ENCODE assay signal across 16 cellular contexts in genomic region chr7:12423355-12423994, GRCh38. TPM values are rescaled to one million over a fixed set of nuclear protein-coding genes. Genes with fewer than 3 reads are reported as not detected.
A peak's percentile ranks its signal among the peaks of the same experiment; 100 is the strongest.
DNase-seq lines count a peak whose midpoint lies in the region; ATAC-seq, FAIRE-seq and TF ChIP-seq lines count a peak whose summit lies in the region.
"Had no signal": no experiment of that assay in that cellular context is flagged by ENCODE, and none has a peak within 500 bp of the region (broad histone marks: within the 10 kb centered on the region; RNA-seq: fewer than 3 reads in every experiment).

No MANE protein-coding gene starts in this region.

- H3K27me3 ChIP-seq in HepG2 (ENCODE audit: control insufficient read depth in 1 of 2, insufficient read depth in 2 of 2, low read length in 2 of 2) (peaks cover 0 to 1% of the 10 kb centered on the region in 2 experiments; a peak in 1 of 5 replicates), right lobe of liver (no peaks in the 10 kb centered on the region), adipocyte (replicated peaks; ENCODE audit: control insufficient read depth, insufficient read depth, low read length) (no peaks in the 10 kb centered on the region), transverse colon (no peaks in the 10 kb centered on the region)
- H3K27me3 ChIP-seq: adrenal gland, ovary had no signal

- TF ChIP-seq POLR2A in HepG2 (IDR thresholded peaks at IDR 0.05; ENCODE audit: insufficient read depth in 1 of 2, low read depth in 2 of 2, low read length in 2 of 2) (no peak), right lobe of liver (IDR thresholded peaks at IDR 0.05) (no peak), transverse colon (IDR thresholded peaks at IDR 0.05) (no peak)

- H3K27ac Mint-ChIP-seq in activated naive CD4-positive, alpha-beta T cell treated with anti-CD3 and anti-CD28 coated beads, Interleukin-2, amount 10 ng/mL, durations not matched to agents 7 days and 5 days, result no peak overlapping the region
- H3K27ac Mint-ChIP-seq: activated CD4-positive, alpha-beta T cell treated with anti-CD3 and anti-CD28 coated beads for 36 hours; mesothelial cell of epicardium had no signal

- no peak overlapping the region for H3K27ac ChIP-seq in HepG2 (ENCODE audit: extremely low read length, insufficient read depth, low read length)
- no peak overlapping the region for H3K27ac ChIP-seq in right lobe of liver
- H3K27ac ChIP-seq in transverse colon, result no peak overlapping the region
- H3K27ac ChIP-seq: adrenal gland, ovary, thoracic aorta had no signal

- TF ChIP-seq RAD21 in HepG2 (CRISPR knock-in tag; IDR thresholded peaks at IDR 0.05), result no peak

- H3K36me3 ChIP-seq in HepG2 (replicated peaks in 1 of 2; ENCODE audit: control insufficient read depth in 1 of 2, insufficient read depth in 2 of 2, low read length in 2 of 2), result no peaks in the 10 kb centered on the region
- no peaks in the 10 kb centered on the region for H3K36me3 ChIP-seq in right lobe of liver
- H3K36me3 ChIP-seq in adipocyte (ENCODE audit: control insufficient read depth, insufficient read depth, low read length, severe bottlenecking), result no peaks in the 10 kb centered on the region
- H3K36me3 ChIP-seq in transverse colon, result no peaks in the 10 kb centered on the region
- H3K36me3 ChIP-seq: adrenal gland, ovary, thoracic aorta had no signal

- TF ChIP-seq EP300 in HepG2 (IDR thresholded peaks at IDR 0.05; ENCODE audit: low read depth in 2 of 2, low read length in 2 of 2) (no peak), HepG2 (CRISPR knock-in tag; IDR thresholded peaks at IDR 0.05; ENCODE audit: borderline replicate concordance) (no peak), transverse colon (IDR thresholded peaks at IDR 0.05; ENCODE audit: low read depth) (no peak)

- no peaks in the 10 kb centered on the region for H3K36me3 Mint-ChIP-seq in activated naive CD4-positive, alpha-beta T cell treated with anti-CD3 and anti-CD28 coated beads, Interleukin-2, amount 10 ng/mL, durations not matched to agents 7 days and 5 days
- H3K36me3 Mint-ChIP-seq: mesothelial cell of epicardium had no signal

- H3K9me3 Mint-ChIP-seq in activated naive CD4-positive, alpha-beta T cell treated with anti-CD3 and anti-CD28 coated beads, Interleukin-2, amount 10 ng/mL, durations not matched to agents 7 days and 5 days, result no peaks in the 10 kb centered on the region

- H3K9ac ChIP-seq in HepG2 (ENCODE audit: insufficient read depth, low read depth, low read length) (no peak overlapping the region), adipocyte (ENCODE audit: low read length) (no peak overlapping the region)

- no peaks in the 10 kb centered on the region for H3K27me3 Mint-ChIP-seq in activated naive CD4-positive, alpha-beta T cell treated with anti-CD3 and anti-CD28 coated beads, Interleukin-2, amount 10 ng/mL, durations not matched to agents 7 days and 5 days

- POLR2A ChIA-PET in HepG2 (lab: Yijun Ruan, JAX), result no interaction called here

- H2AFZ ChIP-seq in HepG2 (ENCODE audit: low read length), result no peak overlapping the region

- CTCF ChIA-PET in HepG2 (lab: Yijun Ruan, JAX; ENCODE audit: low intra/inter-chr PET ratio, low total read pairs), result no interaction called here
- CTCF ChIA-PET in activated naive CD4-positive, alpha-beta T cell treated with anti-CD3 and anti-CD28 coated beads, Interleukin-2, amount 10 ng/mL, durations not matched to agents 7 days and 5 days (lab: Charles Lee), result interaction anchor here (0.5 to 1.0 kb wide), 3 partner anchors 10 to 994 kb away, joined by 3 read pairs; no protein-coding TSS in a partner anchor

- no peaks in the 10 kb centered on the region for H3K4me1 Mint-ChIP-seq in activated naive CD4-positive, alpha-beta T cell treated with anti-CD3 and anti-CD28 coated beads, Interleukin-2, amount 10 ng/mL, durations not matched to agents 7 days and 5 days
- H3K4me1 Mint-ChIP-seq: activated CD4-positive, alpha-beta T cell treated with anti-CD3 and anti-CD28 coated beads for 36 hours; mesothelial cell of epicardium had no signal

- in situ Hi-C loops in HepG2 (cut with HindIII; ENCODE audit: extremely low pct_ligation_motif_present, low pct_unique_long_range_greater_than_20kb), result no loop called here
- in situ Hi-C loops in transverse colon (cut with MboI; ENCODE audit: low pct_ligation_motif_present in 1 of 4, low pct_unique_long_range_greater_than_20kb in 1 of 4, low sequenced_read_pairs in 3 of 4), result no loop called here

- no peak overlapping the region for H3K4me2 ChIP-seq in HepG2 (ENCODE audit: low read depth, low read length)

- WGBS in HepG2 (ENCODE audit: low lambda C conversion rate), result 12% methylated on average over 8 of the region's 8 CpGs
- WGBS in right lobe of liver (ENCODE audit: insufficient coverage, low coverage, low lambda C conversion rate, missing lambda C conversion rate), result 38% methylated on average over 8 of the region's 8 CpGs
- 59 to 64% methylated on average over 8 of the region's 8 CpGs for WGBS in transverse colon (ENCODE audit: low coverage in 1 of 2), 2 donors

- H3K4me3 ChIP-seq in HepG2 (replicated peaks in 1 of 3; ENCODE audit: insufficient read depth in 1 of 3, low read depth in 2 of 3, low read length in 3 of 3), result no peak overlapping the region
- no peak overlapping the region for H3K4me3 ChIP-seq in right lobe of liver
- peak overlapping the region; percentile 44 for H3K4me3 ChIP-seq in adipocyte (ENCODE audit: low read length)
- no peak overlapping the region for H3K4me3 ChIP-seq in fibroblast of the aortic adventitia (ENCODE audit: low read depth, low read length)
- H3K4me3 ChIP-seq in transverse colon, result no peak overlapping the region
- H3K4me3 ChIP-seq: adrenal gland, ovary, thoracic aorta had no signal

- no TSS peak for BruUV-seq in HepG2 (replicated peaks; lab: Mats Ljungman, UMichigan)

- DNase-seq in HepG2 (ENCODE audit: low spot score), result no peak
- DNase-seq in right lobe of liver, result no peak
- peak; percentile 61 for DNase-seq in adipocyte (ENCODE audit: low read depth)
- peak; percentile 32 for DNase-seq in fibroblast of the aortic adventitia (ENCODE audit: low read depth)
- DNase-seq in transverse colon, result no peak
- DNase-seq in left lobe of liver (ENCODE audit: low spot score), result no peak
- no peak for DNase-seq in activated naive CD4-positive, alpha-beta T cell treated with anti-CD3 and anti-CD28 coated beads, Interleukin-2, amount 10 ng/mL, durations not matched to agents 7 days and 5 days
- DNase-seq: 8988T; activated CD4-positive, alpha-beta T cell treated with anti-CD3 and anti-CD28 coated beads for 36 hours; activated T-cell treated with anti-CD3 and anti-CD28 coated beads, Interleukin-2, amount 50 U/mL, for 1 hour; hypothalamus; ovary had no signal

- H3K4me1 ChIP-seq in HepG2 (ENCODE audit: insufficient read depth, low read length) (no peaks in the 10 kb centered on the region), right lobe of liver (no peaks in the 10 kb centered on the region), adipocyte (ENCODE audit: control insufficient read depth, insufficient read depth, low read length) (peaks cover 21% of the 10 kb centered on the region), transverse colon (no peaks in the 10 kb centered on the region)
- H3K4me1 ChIP-seq: adrenal gland had no signal

- no peak for ATAC-seq in HepG2
- ATAC-seq in right lobe of liver, result no peak
- ATAC-seq in GM19328 (IDR thresholded peaks at IDR 0.05; ENCODE audit: unreplicated experiment), result no peak
- ATAC-seq in left lobe of liver, result no peak
- ATAC-seq: activated CD4-positive, alpha-beta T cell treated with anti-CD3 and anti-CD28 coated beads for 36 hours had no signal

- no peak for FAIRE-seq in HepG2 (lab: Jason Lieb, UNC)

- H3K9me3 ChIP-seq in HepG2 (ENCODE audit: low read length) (no peaks in the 10 kb centered on the region), right lobe of liver (no peaks in the 10 kb centered on the region), adipocyte (ENCODE audit: control insufficient read depth, low read length) (peaks cover 4% of the 10 kb centered on the region), transverse colon (no peaks in the 10 kb centered on the region)
- H3K9me3 ChIP-seq: adrenal gland, ovary, thoracic aorta had no signal

- H4K20me1 ChIP-seq in HepG2 (ENCODE audit: insufficient read depth, low read length), result no peaks in the 10 kb centered on the region

- intact Hi-C loops in HepG2 (cut with micrococcal nuclease; ENCODE audit: unreplicated experiment) (no loop called here), right lobe of liver (cut with DNase I) (no loop called here), transverse colon (cut with DNase I; ENCODE audit: low total_unique reads) (no loop called here)

- TF ChIP-seq CTCF in HepG2 (CRISPR knock-in tag; IDR thresholded peaks at IDR 0.05), result no peak
- no peak for TF ChIP-seq CTCF in right lobe of liver (IDR thresholded peaks at IDR 0.05)
- TF ChIP-seq CTCF in fibroblast of the aortic adventitia (IDR thresholded peaks at IDR 0.05; ENCODE audit: insufficient read depth, low read length), result no peak
- TF ChIP-seq CTCF in transverse colon (IDR thresholded peaks at IDR 0.05), result no peak

- no peak overlapping the region for H3K4me3 Mint-ChIP-seq in activated naive CD4-positive, alpha-beta T cell treated with anti-CD3 and anti-CD28 coated beads, Interleukin-2, amount 10 ng/mL, durations not matched to agents 7 days and 5 days
- H3K4me3 Mint-ChIP-seq: activated CD4-positive, alpha-beta T cell treated with anti-CD3 and anti-CD28 coated beads for 36 hours; mesothelial cell of epicardium had no signal

- H3K79me2 ChIP-seq in HepG2 (ENCODE audit: insufficient read depth, low read length), result no peaks in the 10 kb centered on the region

RNA-seq across cellular contexts. Expression of gene VWDE, which starts 19.8 kb away (rescaled TPM):
- total RNA-seq in HepG2 (2016; rRNA removed; fragmentation: Illumina TruSeq; extraction: Trizol) (0.14 and 0.27 TPM in 2 replicates), right lobe of liver (under 1 TPM in 3 of 6 experiments, not detected in 3; 0.24 to 0.42 (median 0.38) TPM), fibroblast of the aortic adventitia (ENCODE audit: low replicate concordance) (0.08 and 0.09 TPM in 2 replicates), transverse colon (1 to 10 TPM in 2 of 4 donors, under 1 TPM in 1, not detected in 1; 0.20 to 6.4 (median 2.0) TPM), left lobe of liver (0.38 TPM)
- total RNA-seq in HepG2 (2016; cell fraction: cytosol; rRNA removed; fragmentation: Illumina TruSeq; extraction: Trizol; ENCODE audit: low read depth), result not detected in 2 replicates
- 0.03 and 0.17 TPM in 2 replicates for total RNA-seq in HepG2 (2016; cell fraction: insoluble cytoplasmic fraction; rRNA removed; fragmentation: Illumina TruSeq; extraction: Trizol)
- total RNA-seq in HepG2 (2016; cell fraction: membrane; rRNA removed; fragmentation: Illumina TruSeq; extraction: Trizol), result 0.03 TPM in 1 of 2 replicates, not detected in the other
- 0.34 and 0.65 TPM in 2 replicates for total RNA-seq in HepG2 (2016; cell fraction: nucleus; rRNA removed; fragmentation: Illumina TruSeq; extraction: Trizol)
- polyA plus RNA-seq in HepG2 (2011; rRNA removed), result 0.07 and 0.12 TPM in 2 replicates
- 0.01 and 0.04 TPM in 2 replicates for polyA plus RNA-seq in HepG2 (2011; cell fraction: cytosol; rRNA removed)
- 0.08 and 0.10 TPM in 2 replicates for polyA plus RNA-seq in HepG2 (2011; cell fraction: nucleus; rRNA removed)
- 0.05 TPM in 1 of 2 replicates, not detected in the other for polyA plus RNA-seq in HepG2 (2012)
- not detected in 2 replicates for polyA plus RNA-seq in HepG2 (2016; cell fraction: cytosol; fragmentation: Illumina TruSeq; extraction: Trizol; ENCODE audit: low read depth)
- not detected in 2 replicates for polyA plus RNA-seq in HepG2 (2016; cell fraction: insoluble cytoplasmic fraction; fragmentation: Illumina TruSeq; extraction: Trizol; ENCODE audit: low read depth)
- not detected in 2 replicates for polyA plus RNA-seq in HepG2 (2016; cell fraction: membrane; fragmentation: Illumina TruSeq; extraction: Trizol; ENCODE audit: low read depth)
- polyA plus RNA-seq in HepG2 (2016; cell fraction: nucleus; fragmentation: Illumina TruSeq; extraction: Trizol; ENCODE audit: insufficient read depth, low read depth), result 0.27 and 0.37 TPM in 2 replicates
- 0.08 and 20.5 TPM in 2 replicates for polyA minus RNA-seq in HepG2 (2011; rRNA and poly(A)+ RNA removed; ENCODE audit: low replicate concordance)
- 0.10 TPM in 1 of 2 replicates, not detected in the other for polyA minus RNA-seq in HepG2 (2011; cell fraction: cytosol; rRNA and poly(A)+ RNA removed)
- polyA minus RNA-seq in HepG2 (2011; cell fraction: nucleus; rRNA and poly(A)+ RNA removed), result 0.64 and 1.2 TPM in 2 replicates

Comparison
In these comparisons a context has a peak if more than half of its experiments do, and no peak if none do; other contexts are left out.
1. DNase-seq: peak in adipocyte (single experiment) and fibroblast of the aortic adventitia (single experiment); none in HepG2 (single experiment), right lobe of liver (0 of 3), transverse colon (single experiment), left lobe of liver (single experiment) and activated naive CD4-positive, alpha-beta T cell treated with anti-CD3 and anti-CD28 coated beads, Interleukin-2, amount 10 ng/mL, durations not matched to agents 7 days and 5 days (single experiment).